In the genomic region with DNA sequence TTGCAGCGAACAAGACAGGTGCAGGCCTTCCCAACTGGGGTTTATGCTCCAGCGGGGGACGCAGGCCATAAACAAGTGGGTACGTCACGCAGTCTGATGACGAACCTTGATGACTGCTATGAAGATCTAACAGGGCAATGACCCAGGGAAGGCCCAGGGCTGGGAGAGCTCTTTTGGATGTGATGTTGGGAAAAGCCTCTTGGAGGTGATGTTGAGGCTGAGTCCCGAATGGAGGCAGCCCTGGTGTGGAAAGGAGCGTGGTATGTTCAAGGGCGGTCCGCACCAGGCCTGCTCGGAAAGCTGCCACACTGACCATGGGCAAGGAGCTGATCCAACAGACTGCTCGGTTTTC, we compare ENCODE assay signal across 1 cellular context.
TF ChIP-seq lines count a peak whose summit lies in the region.

No MANE protein-coding gene starts in this region.

TF ChIP-seq in GM23338, 12 proteins besides CTCF, POLR2A, EP300 and RAD21 (continued from another document):
- TF ChIP-seq, protein P1, sequence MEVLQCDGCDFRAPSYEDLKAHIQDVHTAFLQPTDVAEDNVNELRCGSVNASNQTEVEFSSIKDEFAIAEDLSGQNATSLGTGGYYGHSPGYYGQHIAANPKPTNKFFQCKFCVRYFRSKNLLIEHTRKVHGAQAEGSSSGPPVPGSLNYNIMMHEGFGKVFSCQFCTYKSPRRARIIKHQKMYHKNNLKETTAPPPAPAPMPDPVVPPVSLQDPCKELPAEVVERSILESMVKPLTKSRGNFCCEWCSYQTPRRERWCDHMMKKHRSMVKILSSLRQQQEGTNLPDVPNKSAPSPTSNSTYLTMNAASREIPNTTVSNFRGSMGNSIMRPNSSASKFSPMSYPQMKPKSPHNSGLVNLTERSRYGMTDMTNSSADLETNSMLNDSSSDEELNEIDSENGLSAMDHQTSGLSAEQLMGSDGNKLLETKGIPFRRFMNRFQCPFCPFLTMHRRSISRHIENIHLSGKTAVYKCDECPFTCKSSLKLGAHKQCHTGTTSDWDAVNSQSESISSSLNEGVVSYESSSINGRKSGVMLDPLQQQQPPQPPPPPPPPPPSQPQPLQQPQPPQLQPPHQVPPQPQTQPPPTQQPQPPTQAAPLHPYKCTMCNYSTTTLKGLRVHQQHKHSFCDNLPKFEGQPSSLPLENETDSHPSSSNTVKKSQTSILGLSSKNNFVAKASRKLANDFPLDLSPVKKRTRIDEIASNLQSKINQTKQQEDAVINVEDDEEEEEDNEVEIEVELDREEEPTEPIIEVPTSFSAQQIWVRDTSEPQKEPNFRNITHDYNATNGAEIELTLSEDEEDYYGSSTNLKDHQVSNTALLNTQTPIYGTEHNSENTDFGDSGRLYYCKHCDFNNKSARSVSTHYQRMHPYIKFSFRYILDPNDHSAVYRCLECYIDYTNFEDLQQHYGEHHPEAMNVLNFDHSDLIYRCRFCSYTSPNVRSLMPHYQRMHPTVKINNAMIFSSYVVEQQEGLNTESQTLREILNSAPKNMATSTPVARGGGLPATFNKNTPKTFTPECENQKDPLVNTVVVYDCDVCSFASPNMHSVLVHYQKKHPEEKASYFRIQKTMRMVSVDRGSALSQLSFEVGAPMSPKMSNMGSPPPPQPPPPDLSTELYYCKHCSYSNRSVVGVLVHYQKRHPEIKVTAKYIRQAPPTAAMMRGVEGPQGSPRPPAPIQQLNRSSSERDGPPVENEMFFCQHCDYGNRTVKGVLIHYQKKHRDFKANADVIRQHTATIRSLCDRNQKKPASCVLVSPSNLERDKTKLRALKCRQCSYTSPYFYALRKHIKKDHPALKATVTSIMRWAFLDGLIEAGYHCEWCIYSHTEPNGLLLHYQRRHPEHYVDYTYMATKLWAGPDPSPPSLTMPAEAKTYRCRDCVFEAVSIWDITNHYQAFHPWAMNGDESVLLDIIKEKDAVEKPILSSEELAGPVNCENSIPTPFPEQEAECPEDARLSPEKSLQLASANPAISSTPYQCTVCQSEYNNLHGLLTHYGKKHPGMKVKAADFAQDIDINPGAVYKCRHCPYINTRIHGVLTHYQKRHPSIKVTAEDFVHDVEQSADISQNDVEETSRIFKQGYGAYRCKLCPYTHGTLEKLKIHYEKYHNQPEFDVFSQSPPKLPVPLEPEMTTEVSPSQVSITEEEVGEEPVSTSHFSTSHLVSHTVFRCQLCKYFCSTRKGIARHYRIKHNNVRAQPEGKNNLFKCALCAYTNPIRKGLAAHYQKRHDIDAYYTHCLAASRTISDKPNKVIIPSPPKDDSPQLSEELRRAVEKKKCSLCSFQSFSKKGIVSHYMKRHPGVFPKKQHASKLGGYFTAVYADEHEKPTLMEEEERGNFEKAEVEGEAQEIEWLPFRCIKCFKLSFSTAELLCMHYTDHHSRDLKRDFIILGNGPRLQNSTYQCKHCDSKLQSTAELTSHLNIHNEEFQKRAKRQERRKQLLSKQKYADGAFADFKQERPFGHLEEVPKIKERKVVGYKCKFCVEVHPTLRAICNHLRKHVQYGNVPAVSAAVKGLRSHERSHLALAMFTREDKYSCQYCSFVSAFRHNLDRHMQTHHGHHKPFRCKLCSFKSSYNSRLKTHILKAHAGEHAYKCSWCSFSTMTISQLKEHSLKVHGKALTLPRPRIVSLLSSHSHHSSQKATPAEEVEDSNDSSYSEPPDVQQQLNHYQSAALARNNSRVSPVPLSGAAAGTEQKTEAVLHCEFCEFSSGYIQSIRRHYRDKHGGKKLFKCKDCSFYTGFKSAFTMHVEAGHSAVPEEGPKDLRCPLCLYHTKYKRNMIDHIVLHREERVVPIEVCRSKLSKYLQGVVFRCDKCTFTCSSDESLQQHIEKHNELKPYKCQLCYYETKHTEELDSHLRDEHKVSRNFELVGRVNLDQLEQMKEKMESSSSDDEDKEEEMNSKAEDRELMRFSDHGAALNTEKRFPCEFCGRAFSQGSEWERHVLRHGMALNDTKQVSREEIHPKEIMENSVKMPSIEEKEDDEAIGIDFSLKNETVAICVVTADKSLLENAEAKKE (CRISPR knock-in tag; IDR thresholded peaks at IDR 0.05) = no peak
- TF ChIP-seq, protein P2, sequence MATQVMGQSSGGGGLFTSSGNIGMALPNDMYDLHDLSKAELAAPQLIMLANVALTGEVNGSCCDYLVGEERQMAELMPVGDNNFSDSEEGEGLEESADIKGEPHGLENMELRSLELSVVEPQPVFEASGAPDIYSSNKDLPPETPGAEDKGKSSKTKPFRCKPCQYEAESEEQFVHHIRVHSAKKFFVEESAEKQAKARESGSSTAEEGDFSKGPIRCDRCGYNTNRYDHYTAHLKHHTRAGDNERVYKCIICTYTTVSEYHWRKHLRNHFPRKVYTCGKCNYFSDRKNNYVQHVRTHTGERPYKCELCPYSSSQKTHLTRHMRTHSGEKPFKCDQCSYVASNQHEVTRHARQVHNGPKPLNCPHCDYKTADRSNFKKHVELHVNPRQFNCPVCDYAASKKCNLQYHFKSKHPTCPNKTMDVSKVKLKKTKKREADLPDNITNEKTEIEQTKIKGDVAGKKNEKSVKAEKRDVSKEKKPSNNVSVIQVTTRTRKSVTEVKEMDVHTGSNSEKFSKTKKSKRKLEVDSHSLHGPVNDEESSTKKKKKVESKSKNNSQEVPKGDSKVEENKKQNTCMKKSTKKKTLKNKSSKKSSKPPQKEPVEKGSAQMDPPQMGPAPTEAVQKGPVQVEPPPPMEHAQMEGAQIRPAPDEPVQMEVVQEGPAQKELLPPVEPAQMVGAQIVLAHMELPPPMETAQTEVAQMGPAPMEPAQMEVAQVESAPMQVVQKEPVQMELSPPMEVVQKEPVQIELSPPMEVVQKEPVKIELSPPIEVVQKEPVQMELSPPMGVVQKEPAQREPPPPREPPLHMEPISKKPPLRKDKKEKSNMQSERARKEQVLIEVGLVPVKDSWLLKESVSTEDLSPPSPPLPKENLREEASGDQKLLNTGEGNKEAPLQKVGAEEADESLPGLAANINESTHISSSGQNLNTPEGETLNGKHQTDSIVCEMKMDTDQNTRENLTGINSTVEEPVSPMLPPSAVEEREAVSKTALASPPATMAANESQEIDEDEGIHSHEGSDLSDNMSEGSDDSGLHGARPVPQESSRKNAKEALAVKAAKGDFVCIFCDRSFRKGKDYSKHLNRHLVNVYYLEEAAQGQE (IDR thresholded peaks at IDR 0.05; ENCODE audit: unreplicated experiment) = no peak
- no peak for TF ChIP-seq STAT1 (IDR thresholded peaks at IDR 0.05; ENCODE audit: unreplicated experiment)
- no peak for TF ChIP-seq ZNF114 (CRISPR knock-in tag; IDR thresholded peaks at IDR 0.05)
- no peak for TF ChIP-seq CREB1 (CRISPR knock-in tag; IDR thresholded peaks at IDR 0.05; ENCODE audit: low read depth)
